1 cellular context compared by ENCODE assay signal in genomic region chr2:197514754-197515153, GRCh38.
TF ChIP-seq lines count a peak whose summit lies in the region.

No MANE protein-coding gene starts in this region.

TF ChIP-seq in A549, 52 proteins besides CTCF, POLR2A, EP300 and RAD21 (continued from another document):
- TF ChIP-seq TP53 (CRISPR knock-in tag; IDR thresholded peaks at IDR 0.05) (no peak), TFCP2L1 (CRISPR knock-in tag; IDR thresholded peaks at IDR 0.05) (no peak), PHF8 (IDR thresholded peaks at IDR 0.05; ENCODE audit: borderline replicate concordance, low read depth) (no peak), NPAS2 (CRISPR knock-in tag; IDR thresholded peaks at IDR 0.05; ENCODE audit: borderline replicate concordance) (no peak), NFE2L2 (conservative IDR thresholded peaks at IDR 0.05; ENCODE audit: low read length) (no peak), JUNB (IDR thresholded peaks at IDR 0.05) (no peak), ZC3H11A (IDR thresholded peaks at IDR 0.05) (no peak), JUN (IDR thresholded peaks at IDR 0.05) (no peak), HOXB5 (CRISPR knock-in tag; IDR thresholded peaks at IDR 0.05) (no peak), CHD2 (IDR thresholded peaks at IDR 0.05; ENCODE audit: low read length, partially characterized antibody) (no peak), ZSCAN20 (CRISPR knock-in tag; IDR thresholded peaks at IDR 0.05) (no peak)
